ENCODE assay signal across 8 cellular contexts in the genomic region with DNA sequence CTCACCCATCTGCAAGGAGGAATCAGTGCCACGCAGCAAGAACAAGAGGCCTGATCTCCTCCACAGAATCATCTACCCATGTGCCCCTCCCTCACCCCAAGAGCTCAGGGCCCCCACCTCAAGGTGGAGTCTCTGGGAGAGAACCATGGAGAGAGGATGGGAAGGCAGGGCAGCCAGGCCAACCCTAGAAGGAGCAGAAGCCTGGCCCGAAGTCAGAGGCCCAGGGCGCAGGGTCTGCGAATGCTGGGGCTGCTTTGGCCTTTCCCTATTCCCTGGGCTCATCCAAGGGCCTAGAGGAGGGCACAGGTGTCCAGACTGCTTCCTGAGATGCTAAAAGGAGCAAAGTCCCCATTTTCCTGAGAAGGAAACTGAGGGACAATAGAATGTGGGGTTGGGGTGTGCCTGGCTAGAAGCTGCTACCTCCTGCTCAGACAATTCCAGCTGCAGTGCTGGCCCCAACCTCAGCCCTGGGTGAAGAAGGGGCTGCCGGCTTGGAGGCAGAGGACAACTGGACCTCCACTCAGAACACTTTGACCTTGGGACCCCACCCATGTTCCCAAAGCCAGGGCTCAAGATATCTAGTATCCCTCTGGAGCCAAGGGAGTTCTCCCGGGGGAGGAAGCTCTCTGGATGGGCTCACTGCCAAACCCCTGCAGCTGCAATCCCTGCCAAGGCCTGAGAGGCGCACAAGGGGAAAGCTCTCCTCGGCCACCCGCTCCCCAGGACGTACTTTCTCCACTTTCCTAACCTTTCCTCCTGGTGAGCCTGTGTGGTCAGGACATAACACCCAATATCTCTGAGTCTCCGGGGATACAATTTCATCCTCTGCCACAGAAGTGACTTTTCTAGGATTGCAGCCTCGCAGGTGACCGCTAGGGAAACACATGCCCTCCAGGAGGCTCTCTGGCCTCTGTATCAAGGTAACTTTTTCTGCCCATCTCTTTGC. TPM values are rescaled to one million over a fixed set of nuclear protein-coding genes. Genes with fewer than 3 reads are reported as not detected.
DNase-seq lines count a peak whose midpoint lies in the region; ATAC-seq and TF ChIP-seq lines count a peak whose summit lies in the region.

No MANE protein-coding gene starts in this region.

- peaks cover 24% of the 10 kb centered on the region for H3K4me1 Mint-ChIP-seq in progenitor cell of endocrine pancreas (ENCODE audit: low read depth)

- H3K36me3 ChIP-seq in Loucy (ENCODE audit: insufficient read depth, low read length) (no peaks in the 10 kb centered on the region), SU-DHL-6 (ENCODE audit: low read length) (no peaks in the 10 kb centered on the region)

- H2AFZ ChIP-seq in Loucy (ENCODE audit: low read length) = no peak overlapping the region
- H2AFZ ChIP-seq in SU-DHL-6 (ENCODE audit: low read depth, low read length, severe bottlenecking) = no peak overlapping the region

- no peaks in the 10 kb centered on the region for H3K79me2 ChIP-seq in Loucy (ENCODE audit: insufficient read depth, low read length)
- no peaks in the 10 kb centered on the region for H3K79me2 ChIP-seq in SU-DHL-6 (ENCODE audit: insufficient read depth, low read length)

- no peaks in the 10 kb centered on the region for H3K9me3 Mint-ChIP-seq in progenitor cell of endocrine pancreas (ENCODE audit: low read depth)

- no peak overlapping the region for H3K9ac ChIP-seq in Loucy (ENCODE audit: low read depth, low read length, poor library complexity, severe bottlenecking)
- H3K9ac ChIP-seq in SU-DHL-6 (ENCODE audit: low read length) = no peak overlapping the region

- no peaks in the 10 kb centered on the region for H3K36me3 Mint-ChIP-seq in progenitor cell of endocrine pancreas (ENCODE audit: insufficient read depth)

- peak; percentile 39 for TF ChIP-seq CTCF in Loucy (conservative IDR thresholded peaks at IDR 0.05; ENCODE audit: low read length)
- peak; percentile 21 for TF ChIP-seq CTCF in SU-DHL-6 (IDR thresholded peaks at IDR 0.05; ENCODE audit: insufficient read depth, low read length, poor library complexity, severe bottlenecking)
- peak; percentile 43 for TF ChIP-seq CTCF in progenitor cell of endocrine pancreas (IDR thresholded peaks at IDR 0.05; ENCODE audit: unreplicated experiment)
- TF ChIP-seq CTCF in GM10266 (IDR thresholded peaks at IDR 0.05; ENCODE audit: control insufficient read depth, insufficient read depth, low read depth, missing control alignments) = no peak

- H3K27ac Mint-ChIP-seq in progenitor cell of endocrine pancreas = no peak overlapping the region

- H3K9me2 ChIP-seq in Loucy (replicated peaks; ENCODE audit: low read depth, low read length) (no peaks in the 10 kb centered on the region), SU-DHL-6 (replicated peaks; ENCODE audit: insufficient read depth, low read length) (no peaks in the 10 kb centered on the region)

- ATAC-seq in GM19328 (IDR thresholded peaks at IDR 0.05; ENCODE audit: unreplicated experiment) = no peak

- H3K4me1 ChIP-seq in Loucy (ENCODE audit: insufficient read depth, low read length, poor library complexity, severe bottlenecking) = peaks cover 38% of the 10 kb centered on the region

- peaks cover 19% of the 10 kb centered on the region for H3K27me3 Mint-ChIP-seq in progenitor cell of endocrine pancreas

- H3K4me2 ChIP-seq in Loucy (ENCODE audit: low read depth, low read length, poor library complexity, severe bottlenecking) (no peak overlapping the region), SU-DHL-6 (ENCODE audit: low read depth, low read length, poor library complexity, severe bottlenecking) (no peak overlapping the region)

- H3K27me3 ChIP-seq in Loucy (ENCODE audit: insufficient read depth, low read length, poor library complexity, severe bottlenecking) (no peaks in the 10 kb centered on the region), SU-DHL-6 (ENCODE audit: low read length) (no peaks in the 10 kb centered on the region)

- DNase-seq in DMS 273 (lab: John Stamatoyannopoulos, UW; ENCODE audit: unreplicated experiment) (peak; percentile 93), globus pallidus (ENCODE audit: low spot score) (peak; percentile 78), progenitor cell of endocrine pancreas (ENCODE audit: low spot score, unreplicated experiment) (no peak), GM10266 (ENCODE audit: extremely low spot score) (no peak)
- no peak for DNase-seq in stimulated activated CD4-positive, alpha-beta T cell treated with anti-CD3 and anti-CD28 coated beads, Interleukin-12 subunit alpha, Interleukin-12 subunit beta, amount 100 ng/mL, for 4 hours

- H3K9me3 ChIP-seq in Loucy (ENCODE audit: insufficient read depth, low read depth, low read length) (no peaks in the 10 kb centered on the region), SU-DHL-6 (ENCODE audit: insufficient read depth, low read length) (no peaks in the 10 kb centered on the region)

- H3K27ac ChIP-seq in SU-DHL-6 (ENCODE audit: low read depth, low read length) = no peak overlapping the region

- H3K4me3 ChIP-seq in Loucy (ENCODE audit: low read length, poor library complexity, severe bottlenecking) (no peak overlapping the region), SU-DHL-6 (ENCODE audit: insufficient read depth, low read length, poor library complexity, severe bottlenecking) (no peak overlapping the region)

- no peaks in the 10 kb centered on the region for H3F3A ChIP-seq in Loucy (ENCODE audit: low read depth)
- no peaks in the 10 kb centered on the region for H3F3A ChIP-seq in SU-DHL-6 (ENCODE audit: insufficient read depth)

- H4K20me1 ChIP-seq in Loucy (ENCODE audit: insufficient read depth, low read length, poor library complexity, severe bottlenecking) (no peaks in the 10 kb centered on the region), SU-DHL-6 (ENCODE audit: low read depth, low read length) (no peaks in the 10 kb centered on the region)

- H3K4me3 Mint-ChIP-seq in progenitor cell of endocrine pancreas (ENCODE audit: low read depth) = no peak overlapping the region

RNA-seq across cellular contexts. Expression of a gene that starts 16.6 kb away (rescaled TPM):
- total RNA-seq in progenitor cell of endocrine pancreas = 13.9 and 15.2 TPM in 2 replicates

RNA-seq across cellular contexts. Expression of a gene that starts 17.4 kb away (rescaled TPM):
- 6.3 and 6.7 TPM in 2 replicates for total RNA-seq in progenitor cell of endocrine pancreas

Comparison
In these comparisons a context has a peak if more than half of its experiments do, and no peak if none do; other contexts are left out.
1. DNase-seq: peak in DMS 273 (single experiment) and globus pallidus (single experiment); none in progenitor cell of endocrine pancreas (single experiment), GM10266 (single experiment) and stimulated activated CD4-positive, alpha-beta T cell treated with anti-CD3 and anti-CD28 coated beads, Interleukin-12 subunit alpha, Interleukin-12 subunit beta, amount 100 ng/mL, for 4 hours (single experiment).